ENCODE assay signal across 1 cellular context in the genomic region with DNA sequence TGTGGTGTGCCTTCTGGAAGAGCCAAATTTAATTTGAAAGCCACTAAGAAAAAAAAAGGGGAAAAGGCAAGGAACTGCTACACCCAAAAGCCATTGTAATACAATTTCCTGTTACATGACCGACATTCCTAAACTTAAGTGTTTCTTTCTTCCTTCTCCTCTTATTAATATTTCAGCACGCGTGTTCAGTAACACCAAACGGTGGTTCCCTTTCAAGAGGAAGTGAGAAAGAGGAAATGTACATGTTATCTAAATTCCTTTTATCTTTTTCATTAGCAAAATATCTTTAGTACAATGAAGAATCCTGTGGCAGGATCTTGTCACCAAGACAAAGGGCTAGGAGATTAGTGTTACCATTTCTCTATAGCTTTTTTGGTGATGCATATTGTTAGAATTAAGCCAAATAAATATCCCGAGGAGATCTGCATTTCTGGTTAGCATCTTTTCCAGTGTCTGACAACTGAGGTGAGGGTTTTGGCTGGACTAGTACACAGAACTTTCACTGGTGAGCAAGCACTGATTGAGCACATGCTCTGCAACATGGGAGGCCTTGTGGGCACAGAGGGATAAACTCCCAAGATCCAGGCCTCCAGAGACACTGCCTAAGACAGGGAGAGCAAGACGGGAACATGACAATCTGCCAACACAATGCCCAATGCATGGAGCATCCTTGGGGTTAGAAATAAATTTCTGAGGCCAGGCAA.
TF ChIP-seq lines count a peak whose summit lies in the region.

No MANE protein-coding gene starts in this region.

TF ChIP-seq in endothelial cell of umbilical vein, 7 proteins besides CTCF, POLR2A, EP300 and RAD21 (continued from another document):
- TF ChIP-seq, protein P1, sequence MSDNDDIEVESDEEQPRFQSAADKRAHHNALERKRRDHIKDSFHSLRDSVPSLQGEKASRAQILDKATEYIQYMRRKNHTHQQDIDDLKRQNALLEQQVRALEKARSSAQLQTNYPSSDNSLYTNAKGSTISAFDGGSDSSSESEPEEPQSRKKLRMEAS (IDR thresholded peaks at IDR 0.05; ENCODE audit: insufficient read depth, insufficient read length) = peak; percentile 14
- TF ChIP-seq GATA2 (IDR thresholded peaks at IDR 0.05; ENCODE audit: insufficient read depth, insufficient read length, low read depth, low read length) = peak; percentile 82
- TF ChIP-seq FOS (IDR thresholded peaks at IDR 0.05; ENCODE audit: borderline replicate concordance, insufficient read depth, low read length) = peak; percentile 68
